ENCODE assay signal across 36 cellular contexts in genomic region chr5:179367491-179367890, GRCh38. TPM values are rescaled to one million over a fixed set of nuclear protein-coding genes. Genes with fewer than 3 reads are reported as not detected.
"Had no signal": no experiment of that assay in that cellular context is flagged by ENCODE, and none has a peak within 500 bp of the region (broad histone marks: within the 10 kb centered on the region; RNA-seq: fewer than 3 reads in every experiment).

No MANE protein-coding gene starts in this region.

- H3K27me3 ChIP-seq: brain microvascular endothelial cell, Peyer's patch had no signal

- H3K4me1 ChIP-seq: Peyer's patch had no signal

- H3K27ac Mint-ChIP-seq: activated CD4-positive, alpha-beta T cell treated with anti-CD3 and anti-CD28 coated beads, Interleukin-2, amount 10 ng/mL, durations not matched to agents 7 days and 5 days; activated CD8-positive, alpha-beta T cell treated with anti-CD3 and anti-CD28 coated beads, Interleukin-2, amount 10 ng/mL, durations not matched to agents 7 days and 5 days; activated naive CD4-positive, alpha-beta T cell treated with anti-CD3 and anti-CD28 coated beads for 36 hours; activated naive CD8-positive, alpha-beta T cell; activated naive CD8-positive, alpha-beta T cell treated with anti-CD3 and anti-CD28 coated beads, Interleukin-2, amount 50 U/mL, for 24 hours had no signal

- H3K27ac ChIP-seq: brain microvascular endothelial cell, Peyer's patch, WERI-Rb-1 had no signal

- ATAC-seq: activated CD8-positive, alpha-beta T cell treated with anti-CD3 and anti-CD28 coated beads, Interleukin-2, amount 10 ng/mL, durations not matched to agents 7 days and 5 days; activated naive CD8-positive, alpha-beta T cell treated with anti-CD3 and anti-CD28 coated beads, Interleukin-2, amount 50 U/mL, for 24 hours; K562; PC-3; Right ventricle myocardium inferior had no signal

- H3K4me3 Mint-ChIP-seq: activated CD4-positive, alpha-beta T cell treated with anti-CD3 and anti-CD28 coated beads, Interleukin-2, amount 10 ng/mL, durations not matched to agents 7 days and 5 days; activated CD8-positive, alpha-beta T cell treated with anti-CD3 and anti-CD28 coated beads, Interleukin-2, amount 10 ng/mL, durations not matched to agents 7 days and 5 days; activated naive CD4-positive, alpha-beta T cell treated with anti-CD3 and anti-CD28 coated beads for 36 hours; activated naive CD8-positive, alpha-beta T cell; activated naive CD8-positive, alpha-beta T cell treated with anti-CD3 and anti-CD28 coated beads, Interleukin-2, amount 50 U/mL, for 24 hours had no signal

- H3K27me3 Mint-ChIP-seq: activated CD4-positive, alpha-beta T cell treated with anti-CD3 and anti-CD28 coated beads, Interleukin-2, amount 10 ng/mL, durations not matched to agents 7 days and 5 days had no signal

- H3K36me3 Mint-ChIP-seq: activated naive CD8-positive, alpha-beta T cell had no signal

- H3K9me3 Mint-ChIP-seq: activated CD4-positive, alpha-beta T cell treated with anti-CD3 and anti-CD28 coated beads, Interleukin-2, amount 10 ng/mL, durations not matched to agents 7 days and 5 days; activated naive CD4-positive, alpha-beta T cell treated with anti-CD3 and anti-CD28 coated beads for 36 hours; activated naive CD8-positive, alpha-beta T cell treated with anti-CD3 and anti-CD28 coated beads, Interleukin-2, amount 50 U/mL, for 24 hours had no signal

- H3K4me1 Mint-ChIP-seq: activated CD4-positive, alpha-beta T cell treated with anti-CD3 and anti-CD28 coated beads, Interleukin-2, amount 10 ng/mL, durations not matched to agents 7 days and 5 days; activated naive CD8-positive, alpha-beta T cell treated with anti-CD3 and anti-CD28 coated beads, Interleukin-2, amount 50 U/mL, for 24 hours had no signal

- H3K36me3 ChIP-seq: brain microvascular endothelial cell, MG63, Peyer's patch, WERI-Rb-1 had no signal

- H3K4me3 ChIP-seq: K562, MG63, Peyer's patch had no signal

- DNase-seq: activated CD4-positive, alpha-beta T cell treated with anti-CD3 and anti-CD28 coated beads, Interleukin-2, amount 10 ng/mL, durations not matched to agents 7 days and 5 days; activated CD4-positive, alpha-beta T cell treated with anti-CD3 and anti-CD28 coated beads, Interleukin-2, amount 50 U/mL, for 48 hours; activated CD8-positive, alpha-beta memory T cell treated with anti-CD3 and anti-CD28 coated beads, Interleukin-2, amount 50 U/mL, for 4 hours; activated CD8-positive, alpha-beta T cell treated with anti-CD3 and anti-CD28 coated beads, Interleukin-2, amount 10 ng/mL, durations not matched to agents 7 days and 5 days; activated gamma-delta T cell; activated naive CD4-positive, alpha-beta T cell treated with anti-CD3 and anti-CD28 coated beads for 36 hours; activated naive CD8-positive, alpha-beta T cell treated with anti-CD3 and anti-CD28 coated beads, Interleukin-2, amount 50 U/mL, for 24 hours; activated T-cell treated with anti-CD3 and anti-CD28 coated beads for 4 hours; activated T-cell treated with anti-CD3 and anti-CD28 coated beads, Interleukin-2, amount 50 U/mL, for 48 hours; anterior cingulate cortex; brain microvascular endothelial cell; central memory CD4-positive, alpha-beta T cell; IMR-90; Karpas-422; MG63; NCI-H1048; NCI-H1436 treated with DMSO at 0.1 percent for 48 hours; NCI-H187; NCI-H2029 treated with DMSO at 0.1 percent for 48 hours; NCI-H2107; NCI-H2171; NCI-H510A; NCI-H526; NCI-H748 treated with DMSO at 0.1 percent for 48 hours; NK-92 treated with Interleukin-12 subunit alpha and Interleukin-12 subunit beta, amount 100 ng/mL, for 24 hours; PC-3; RPMI8226; SW 1271; T1000; WERI-Rb-1 had no signal

- H3K9me3 ChIP-seq: MG63, Peyer's patch had no signal

RNA-seq across cellular contexts. Expression of gene ADAMTS2, which starts 22.2 kb away (rescaled TPM):
- total RNA-seq: activated CD4-positive, alpha-beta T cell treated with anti-CD3 and anti-CD28 coated beads, Interleukin-2, amount 10 ng/mL, durations not matched to agents 7 days and 5 days; activated CD8-positive, alpha-beta T cell treated with anti-CD3 and anti-CD28 coated beads, Interleukin-2, amount 10 ng/mL, durations not matched to agents 7 days and 5 days; activated naive CD4-positive, alpha-beta T cell treated with anti-CD3 and anti-CD28 coated beads for 36 hours; K562; PC-3; T-helper 1 cell treated with Interleukin-12 subunit alpha and Interleukin-12 subunit beta and Interleukin-4 antibody, amounts not matched to agents 30 ng/mL and 1 ng/mL, for 36 hours; T-helper 2 cell treated with Interferon-gamma antibody and Interleukin-4, amounts not matched to agents 100 ng/mL and 5 ng/mL, for 36 hours had no signal
